Comparison of ENCODE assay signal across 30 cellular contexts in genomic region chr16:88353232-88353631, GRCh38. TPM values are rescaled to one million over a fixed set of nuclear protein-coding genes. Genes with fewer than 3 reads are reported as not detected.
DNase-seq lines count a peak whose midpoint lies in the region; ATAC-seq, FAIRE-seq and TF ChIP-seq lines count a peak whose summit lies in the region.
"Had no signal": no experiment of that assay in that cellular context is flagged by ENCODE, and none has a peak within 500 bp of the region (broad histone marks: within the 10 kb centered on the region; RNA-seq: fewer than 3 reads in every experiment).

No MANE protein-coding gene starts in this region.

- intact Hi-C loops in right lobe of liver (cut with DNase I) (no loop called here), HepG2 (cut with micrococcal nuclease; ENCODE audit: unreplicated experiment) (no loop called here)

- H3K27me3 Mint-ChIP-seq in chondrocyte (ENCODE audit: low read depth) (no peaks in the 10 kb centered on the region), nephron progenitor cell (ENCODE audit: low read depth, poor library complexity) (no peaks in the 10 kb centered on the region)
- H3K27me3 Mint-ChIP-seq: CD4-positive, alpha-beta memory T cell had no signal

- TF ChIP-seq POLR2A in right lobe of liver (IDR thresholded peaks at IDR 0.05) = no peak
- TF ChIP-seq POLR2A in HepG2 (IDR thresholded peaks at IDR 0.05; ENCODE audit: insufficient read depth in 1 of 2, low read depth in 2 of 2, low read length in 2 of 2) = no peak

- BruUV-seq in HepG2 (replicated peaks; lab: Mats Ljungman, UMichigan) = no TSS peak

- DNase-seq in right lobe of liver (peak in 2 of 3 donors; percentile 16 to 45), HepG2 (ENCODE audit: low spot score) (no peak), chondrocyte (ENCODE audit: low spot score) (peak; percentile 83), nephron progenitor cell (no peak), G401 (ENCODE audit: low spot score) (no peak), kidney tubule cell (ENCODE audit: low spot score) (no peak), cerebellar nuclear complex (lab: John Stamatoyannopoulos, UW) (no peak)
- DNase-seq: CD4-positive, alpha-beta memory T cell; COR-L47; DMS79 treated with DMSO at 0.1 percent for 48 hours; H9; HFFc6; Kasumi-1; NCI-H1092 treated with DMSO at 0.1 percent for 48 hours; NCI-H1436; NCI-H187; NCI-H2081 treated with DMSO at 0.1 percent for 48 hours; NCI-H2171; NCI-H226; NCI-H510A; NCI-H69; SW 1271 had no signal

- H3K4me3 Mint-ChIP-seq in chondrocyte (ENCODE audit: unreplicated experiment) (no peak overlapping the region), nephron progenitor cell (no peak overlapping the region)
- H3K4me3 Mint-ChIP-seq: CD4-positive, alpha-beta memory T cell; GM23338; H9; HFFc6 had no signal

- peaks cover 3% of the 10 kb centered on the region for H3K4me1 Mint-ChIP-seq in chondrocyte (ENCODE audit: low read depth)
- H3K4me1 Mint-ChIP-seq in nephron progenitor cell = peaks cover 17% of the 10 kb centered on the region
- H3K4me1 Mint-ChIP-seq: GM23338 had no signal

- H3K27ac Mint-ChIP-seq in chondrocyte (ENCODE audit: unreplicated experiment) (no peak overlapping the region), nephron progenitor cell (peak overlapping the region; percentile 42)
- H3K27ac Mint-ChIP-seq: CD4-positive, alpha-beta memory T cell; GM23338; H9; HFFc6 had no signal

- POLR2A ChIA-PET in HepG2 (lab: Yijun Ruan, JAX) = no interaction called here

- no peaks in the 10 kb centered on the region for H3K9me3 ChIP-seq in right lobe of liver
- H3K9me3 ChIP-seq in HepG2 (ENCODE audit: low read length) = no peaks in the 10 kb centered on the region
- H3K9me3 ChIP-seq: BLaER1 treated with 17β-estradiol and CSF1 and Interleukin-3, amounts not matched to agents 10 nM and 100 nM; SK-N-SH had no signal

- no peak overlapping the region for H3K4me2 ChIP-seq in HepG2 (ENCODE audit: low read depth, low read length)
- H3K4me2 ChIP-seq: BLaER1 treated with 17β-estradiol and CSF1 and Interleukin-3, amounts not matched to agents 10 nM and 100 nM; GM23338; SK-N-SH had no signal

- H3K36me3 Mint-ChIP-seq in chondrocyte (ENCODE audit: low read depth) = no peaks in the 10 kb centered on the region
- H3K36me3 Mint-ChIP-seq in nephron progenitor cell (ENCODE audit: low read depth) = no peaks in the 10 kb centered on the region
- H3K36me3 Mint-ChIP-seq: CD4-positive, alpha-beta memory T cell had no signal

- no peak for TF ChIP-seq CTCF in right lobe of liver (IDR thresholded peaks at IDR 0.05)
- no peak for TF ChIP-seq CTCF in HepG2 (CRISPR knock-in tag; IDR thresholded peaks at IDR 0.05)
- TF ChIP-seq CTCF in chondrocyte (IDR thresholded peaks at IDR 0.05) = no peak
- TF ChIP-seq CTCF in nephron progenitor cell (IDR thresholded peaks at IDR 0.05) = no peak

- CTCF ChIA-PET in HepG2 (lab: Yijun Ruan, JAX; ENCODE audit: low intra/inter-chr PET ratio, low total read pairs) = no interaction called here

- H3K36me3 ChIP-seq in right lobe of liver (no peaks in the 10 kb centered on the region), HepG2 (replicated peaks in 1 of 2; ENCODE audit: control insufficient read depth in 1 of 2, insufficient read depth in 2 of 2, low read length in 2 of 2) (no peaks in the 10 kb centered on the region)
- H3K36me3 ChIP-seq: BLaER1 treated with 17β-estradiol and CSF1 and Interleukin-3, amounts not matched to agents 10 nM and 100 nM had no signal

- no peaks in the 10 kb centered on the region for H3K27me3 ChIP-seq in right lobe of liver
- peaks cover 3 to 61% of the 10 kb centered on the region in 2 experiments; a peak in 4 of 5 replicates for H3K27me3 ChIP-seq in HepG2 (ENCODE audit: control insufficient read depth in 1 of 2, insufficient read depth in 2 of 2, low read length in 2 of 2)

- H3K27ac ChIP-seq in right lobe of liver (no peak overlapping the region), HepG2 (ENCODE audit: extremely low read length, insufficient read depth, low read length) (no peak overlapping the region)
- H3K27ac ChIP-seq: BLaER1 treated with 17β-estradiol and CSF1 and Interleukin-3, amounts not matched to agents 10 nM and 100 nM; HL-60; RWPE1 had no signal

- no peak for TF ChIP-seq RAD21 in HepG2 (CRISPR knock-in tag; IDR thresholded peaks at IDR 0.05)

- ATAC-seq in right lobe of liver (no peak), HepG2 (no peak), HG02840 (IDR thresholded peaks at IDR 0.05; ENCODE audit: low FRiP score, unreplicated experiment) (no peak)
- ATAC-seq: GM23338, Panc1 had no signal

- no peak overlapping the region for H3K9ac ChIP-seq in HepG2 (ENCODE audit: insufficient read depth, low read depth, low read length)
- H3K9ac ChIP-seq: BLaER1 treated with 17β-estradiol and CSF1 and Interleukin-3, amounts not matched to agents 10 nM and 100 nM; SK-N-SH had no signal

- H3K4me1 ChIP-seq in right lobe of liver (no peaks in the 10 kb centered on the region), HepG2 (ENCODE audit: insufficient read depth, low read length) (no peaks in the 10 kb centered on the region)

- H3K9me3 Mint-ChIP-seq in chondrocyte (ENCODE audit: low read depth) (no peaks in the 10 kb centered on the region), nephron progenitor cell (no peaks in the 10 kb centered on the region)
- H3K9me3 Mint-ChIP-seq: CD4-positive, alpha-beta memory T cell; HFFc6 had no signal

- no peaks in the 10 kb centered on the region for H3K79me2 ChIP-seq in HepG2 (ENCODE audit: insufficient read depth, low read length)

- no peak for FAIRE-seq in HepG2 (lab: Jason Lieb, UNC)
- FAIRE-seq: A204.1 had no signal

- in situ Hi-C loops in HepG2 (cut with HindIII; ENCODE audit: extremely low pct_ligation_motif_present, low pct_unique_long_range_greater_than_20kb) (no loop called here), G401 (cut with HindIII; ENCODE audit: low sequenced_read_pairs) (no loop called here)

- H2AFZ ChIP-seq in HepG2 (ENCODE audit: low read length) = no peak overlapping the region
- H2AFZ ChIP-seq: GM23338 had no signal

- no peaks in the 10 kb centered on the region for H4K20me1 ChIP-seq in HepG2 (ENCODE audit: insufficient read depth, low read length)

- TF ChIP-seq EP300 in HepG2 (IDR thresholded peaks at IDR 0.05; ENCODE audit: low read depth in 2 of 2, low read length in 2 of 2) (no peak), HepG2 (CRISPR knock-in tag; IDR thresholded peaks at IDR 0.05; ENCODE audit: borderline replicate concordance) (no peak)

- H3K4me3 ChIP-seq in right lobe of liver (no peak overlapping the region), HepG2 (replicated peaks in 1 of 3; ENCODE audit: insufficient read depth in 1 of 3, low read depth in 2 of 3, low read length in 3 of 3) (no peak overlapping the region)
- H3K4me3 ChIP-seq: BLaER1 treated with 17β-estradiol and CSF1 and Interleukin-3, amounts not matched to agents 10 nM and 100 nM; GM23338 had no signal

- 92% methylated on average over 12 of the region's 22 CpGs for WGBS in right lobe of liver (ENCODE audit: insufficient coverage, low coverage, low lambda C conversion rate, missing lambda C conversion rate)
- WGBS in HepG2 (ENCODE audit: low lambda C conversion rate) = 67% methylated on average over 18 of the region's 22 CpGs

TF ChIP-seq in HepG2, 621 proteins besides CTCF, POLR2A, EP300 and RAD21:
- no peak for TF ChIP-seq ATAD3A (CRISPR knock-in tag; IDR thresholded peaks at IDR 0.05)

RNA-seq across cellular contexts. Expression of gene ZNF469, which starts 29.5 kb away (rescaled TPM):
- total RNA-seq in right lobe of liver = 1 to 10 TPM in 2 of 6 experiments, under 1 TPM in 4; 0.22 to 1.3 (median 0.37) TPM
- total RNA-seq in HepG2 (2016; rRNA removed; fragmentation: Illumina TruSeq; extraction: Trizol) = not detected in 2 replicates
- total RNA-seq in HepG2 (2016; cell fraction: cytosol; rRNA removed; fragmentation: Illumina TruSeq; extraction: Trizol; ENCODE audit: low read depth) = not detected in 2 replicates
- not detected in 2 replicates for total RNA-seq in HepG2 (2016; cell fraction: insoluble cytoplasmic fraction; rRNA removed; fragmentation: Illumina TruSeq; extraction: Trizol)
- total RNA-seq in HepG2 (2016; cell fraction: membrane; rRNA removed; fragmentation: Illumina TruSeq; extraction: Trizol) = not detected in 2 replicates
- not detected in 2 replicates for total RNA-seq in HepG2 (2016; cell fraction: nucleus; rRNA removed; fragmentation: Illumina TruSeq; extraction: Trizol)
- polyA plus RNA-seq in HepG2 (2011; rRNA removed) = not detected in 2 replicates
- polyA plus RNA-seq in HepG2 (2011; cell fraction: cytosol; rRNA removed) = not detected in 2 replicates
- 0.02 TPM in 1 of 2 replicates, not detected in the other for polyA plus RNA-seq in HepG2 (2011; cell fraction: nucleus; rRNA removed)
- polyA plus RNA-seq in HepG2 (2012) = not detected in 2 replicates
- polyA plus RNA-seq in HepG2 (2016; cell fraction: cytosol; fragmentation: Illumina TruSeq; extraction: Trizol; ENCODE audit: low read depth) = not detected in 2 replicates
- not detected in 2 replicates for polyA plus RNA-seq in HepG2 (2016; cell fraction: insoluble cytoplasmic fraction; fragmentation: Illumina TruSeq; extraction: Trizol; ENCODE audit: low read depth)
- not detected in 2 replicates for polyA plus RNA-seq in HepG2 (2016; cell fraction: membrane; fragmentation: Illumina TruSeq; extraction: Trizol; ENCODE audit: low read depth)
- not detected in 2 replicates for polyA plus RNA-seq in HepG2 (2016; cell fraction: nucleus; fragmentation: Illumina TruSeq; extraction: Trizol; ENCODE audit: insufficient read depth, low read depth)
- not detected in 2 replicates for polyA minus RNA-seq in HepG2 (2011; rRNA and poly(A)+ RNA removed; ENCODE audit: low replicate concordance)
- not detected in 2 replicates for polyA minus RNA-seq in HepG2 (2011; cell fraction: cytosol; rRNA and poly(A)+ RNA removed)
- polyA minus RNA-seq in HepG2 (2011; cell fraction: nucleus; rRNA and poly(A)+ RNA removed) = not detected in 2 replicates
- 19.0 to 62.8 TPM (median 60.5 TPM) in 3 replicates for total RNA-seq in chondrocyte
- 0.18 and 0.34 TPM in 2 replicates for total RNA-seq in G401 (2014; rRNA removed; shearing (Covaris generic))

Comparison
In these comparisons a context has a peak if more than half of its experiments do, and no peak if none do; other contexts are left out.
1. DNase-seq: peak in right lobe of liver (2 of 3) and chondrocyte (single experiment); none in HepG2 (single experiment), nephron progenitor cell (single experiment), G401 (single experiment), kidney tubule cell (single experiment) and cerebellar nuclear complex (0 of 2).